In the genomic region with DNA sequence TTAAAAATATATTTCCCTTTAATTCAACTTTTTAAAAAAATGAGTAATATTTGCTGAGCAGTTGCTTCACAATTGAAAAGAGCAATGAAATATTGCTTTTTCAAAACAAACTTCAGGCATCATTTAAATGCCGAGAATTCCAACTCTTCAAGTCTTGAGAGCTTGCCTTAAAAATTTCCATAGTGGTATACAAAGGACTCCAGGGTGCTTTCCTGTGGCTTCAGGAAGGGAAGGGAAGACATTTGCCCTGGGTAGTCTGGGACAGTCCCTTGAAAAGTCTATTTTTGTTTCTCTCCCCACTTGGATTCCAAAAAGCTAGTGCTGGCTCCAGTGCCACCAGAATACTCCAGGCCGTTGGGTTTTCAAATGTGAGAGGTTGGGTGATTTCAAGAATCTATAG, we compare ENCODE assay signal across 17 cellular contexts.
A peak's percentile ranks its signal among the peaks of the same experiment; 100 is the strongest.
DNase-seq lines count a peak whose midpoint lies in the region; ATAC-seq, FAIRE-seq and TF ChIP-seq lines count a peak whose summit lies in the region.
"Had no signal": no experiment of that assay in that cellular context is flagged by ENCODE, and none has a peak within 500 bp of the region (broad histone marks: within the 10 kb centered on the region; RNA-seq: fewer than 3 reads in every experiment).

No MANE protein-coding gene starts in this region.

- H3K27ac Mint-ChIP-seq in WTC11 (peak overlapping the region; percentile 94), osteocyte (ENCODE audit: unreplicated experiment) (peak overlapping the region; percentile 75), progenitor cell of endocrine pancreas (no peak overlapping the region)
- H3K27ac Mint-ChIP-seq: CD4-positive, alpha-beta memory T cell had no signal

- ATAC-seq in WTC11 (peak; percentile 91), HG03196 (IDR thresholded peaks at IDR 0.05; ENCODE audit: unreplicated experiment) (no peak)

- CTCF ChIA-PET in WTC11 (lab: Charles Lee) = interaction anchor here (1.0 to 1.4 kb wide), 2 partner anchors 8 to 160 kb away, joined by 3 read pairs; no protein-coding TSS in a partner anchor

- peak overlapping the region; percentile 60 for H3K27ac ChIP-seq in iPS-18a (ENCODE audit: low read length)
- no peak overlapping the region for H3K27ac ChIP-seq in breast epithelium
- H3K27ac ChIP-seq: BLaER1, KMS-11, PC-9, SJCRH30 had no signal

- peak overlapping the region; percentile 11 for H3K4me3 ChIP-seq in iPS-18a (ENCODE audit: low read length)
- H3K4me3 ChIP-seq in breast epithelium = no peak overlapping the region
- H3K4me3 ChIP-seq: BLaER1, PC-9, SJCRH30 had no signal

- H3K36me3 ChIP-seq in iPS-18a (ENCODE audit: control insufficient read depth, low read depth, low read length) (peaks cover 4% of the 10 kb centered on the region), breast epithelium (no peaks in the 10 kb centered on the region)

- peak; percentile 33 for FAIRE-seq in H54 (lab: Jason Lieb, UNC)

- H3K27me3 ChIP-seq in iPS-18a (ENCODE audit: control insufficient read depth, insufficient read depth, low read length) (no peaks in the 10 kb centered on the region), breast epithelium (no peaks in the 10 kb centered on the region)
- H3K27me3 ChIP-seq: BLaER1, SJCRH30 had no signal

- H3K9me3 Mint-ChIP-seq in WTC11 = 0 out of 2 replicates have a peak, but pooled peaks cover 3% of the 10 kb centered on the region
- H3K9me3 Mint-ChIP-seq in osteocyte (ENCODE audit: unreplicated experiment) = no peaks in the 10 kb centered on the region
- peaks cover 3% of the 10 kb centered on the region for H3K9me3 Mint-ChIP-seq in progenitor cell of endocrine pancreas (ENCODE audit: low read depth)
- H3K9me3 Mint-ChIP-seq: CD4-positive, alpha-beta memory T cell had no signal

- H3K4me3 Mint-ChIP-seq in WTC11 (no peak overlapping the region), osteocyte (ENCODE audit: unreplicated experiment) (no peak overlapping the region), progenitor cell of endocrine pancreas (ENCODE audit: low read depth) (no peak overlapping the region)
- H3K4me3 Mint-ChIP-seq: CD4-positive, alpha-beta memory T cell had no signal

- H3K27me3 Mint-ChIP-seq in WTC11 (ENCODE audit: low read depth) (no peaks in the 10 kb centered on the region), osteocyte (ENCODE audit: unreplicated experiment) (no peaks in the 10 kb centered on the region), progenitor cell of endocrine pancreas (no peaks in the 10 kb centered on the region)
- H3K27me3 Mint-ChIP-seq: CD4-positive, alpha-beta memory T cell had no signal

- H3K4me1 ChIP-seq in iPS-18a (ENCODE audit: control insufficient read depth, low read depth, low read length) (peaks cover 20% of the 10 kb centered on the region), breast epithelium (no peaks in the 10 kb centered on the region)
- H3K4me1 ChIP-seq: BLaER1, SJCRH30 had no signal

- H3K36me3 Mint-ChIP-seq in WTC11 = peaks cover 11% of the 10 kb centered on the region
- H3K36me3 Mint-ChIP-seq in osteocyte (ENCODE audit: unreplicated experiment) = peaks cover 14% of the 10 kb centered on the region
- peaks cover 10% of the 10 kb centered on the region for H3K36me3 Mint-ChIP-seq in progenitor cell of endocrine pancreas (ENCODE audit: insufficient read depth)

- no peak overlapping the region for H3K9ac ChIP-seq in iPS-18a (ENCODE audit: low read length)
- H3K9ac ChIP-seq: BLaER1, KMS-11 had no signal

- TF ChIP-seq POLR2A in H54 (IDR thresholded peaks at IDR 0.05; ENCODE audit: low read depth, low read length) (no peak), breast epithelium (IDR thresholded peaks at IDR 0.05) (no peak)

- H3K9me3 ChIP-seq in iPS-18a (ENCODE audit: control insufficient read depth, low read depth, low read length) = no peaks in the 10 kb centered on the region
- H3K9me3 ChIP-seq in breast epithelium = no peaks in the 10 kb centered on the region
- H3K9me3 ChIP-seq: BLaER1, SJCRH30 had no signal

- POLR2A ChIA-PET in WTC11 (lab: Charles Lee) = no interaction called here

- no peak for TF ChIP-seq CTCF in WTC11 (IDR thresholded peaks at IDR 0.05)
- no peak for TF ChIP-seq CTCF in osteocyte (IDR thresholded peaks at IDR 0.05)
- no peak for TF ChIP-seq CTCF in breast epithelium (IDR thresholded peaks at IDR 0.05)
- TF ChIP-seq CTCF in progenitor cell of endocrine pancreas (IDR thresholded peaks at IDR 0.05; ENCODE audit: unreplicated experiment) = no peak

- H3K4me1 Mint-ChIP-seq in WTC11 (peaks cover 46% of the 10 kb centered on the region), osteocyte (ENCODE audit: unreplicated experiment) (peaks cover 19% of the 10 kb centered on the region), progenitor cell of endocrine pancreas (ENCODE audit: low read depth) (peaks cover 29% of the 10 kb centered on the region)
- H3K4me1 Mint-ChIP-seq: CD4-positive, alpha-beta memory T cell had no signal

- DNase-seq in H54 (ENCODE audit: insufficient read length, low spot score) (no peak), WTC11 (ENCODE audit: low spot score) (no peak), osteocyte (ENCODE audit: extremely low spot score, unreplicated experiment) (no peak), breast epithelium (ENCODE audit: low spot score in 2 of 2) (no peak), progenitor cell of endocrine pancreas (ENCODE audit: low spot score, unreplicated experiment) (no peak)
- DNase-seq: CD4-positive, alpha-beta memory T cell; GF-D8; NCI-H1417; NCI-H187; NCI-H2107; NCI-H524; PC-9; SJCRH30 had no signal

- intact Hi-C loops in breast epithelium (cut with DNase I; ENCODE audit: low total_unique reads) = no loop called here

TF ChIP-seq in WTC11, 78 proteins besides CTCF, POLR2A, EP300 and RAD21 (continues in another document):
- TF ChIP-seq ATF6 (CRISPR knock-in tag; IDR thresholded peaks at IDR 0.05) (no peak), ZNF671 (CRISPR knock-in tag; IDR thresholded peaks at IDR 0.05) (no peak), NR2C2 (CRISPR knock-in tag; IDR thresholded peaks at IDR 0.05) (no peak), USF2 (CRISPR knock-in tag; IDR thresholded peaks at IDR 0.05) (no peak)
- TF ChIP-seq, protein P1, sequence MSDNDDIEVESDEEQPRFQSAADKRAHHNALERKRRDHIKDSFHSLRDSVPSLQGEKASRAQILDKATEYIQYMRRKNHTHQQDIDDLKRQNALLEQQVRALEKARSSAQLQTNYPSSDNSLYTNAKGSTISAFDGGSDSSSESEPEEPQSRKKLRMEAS (CRISPR knock-in tag; IDR thresholded peaks at IDR 0.05) = no peak
- TF ChIP-seq, protein P2, sequence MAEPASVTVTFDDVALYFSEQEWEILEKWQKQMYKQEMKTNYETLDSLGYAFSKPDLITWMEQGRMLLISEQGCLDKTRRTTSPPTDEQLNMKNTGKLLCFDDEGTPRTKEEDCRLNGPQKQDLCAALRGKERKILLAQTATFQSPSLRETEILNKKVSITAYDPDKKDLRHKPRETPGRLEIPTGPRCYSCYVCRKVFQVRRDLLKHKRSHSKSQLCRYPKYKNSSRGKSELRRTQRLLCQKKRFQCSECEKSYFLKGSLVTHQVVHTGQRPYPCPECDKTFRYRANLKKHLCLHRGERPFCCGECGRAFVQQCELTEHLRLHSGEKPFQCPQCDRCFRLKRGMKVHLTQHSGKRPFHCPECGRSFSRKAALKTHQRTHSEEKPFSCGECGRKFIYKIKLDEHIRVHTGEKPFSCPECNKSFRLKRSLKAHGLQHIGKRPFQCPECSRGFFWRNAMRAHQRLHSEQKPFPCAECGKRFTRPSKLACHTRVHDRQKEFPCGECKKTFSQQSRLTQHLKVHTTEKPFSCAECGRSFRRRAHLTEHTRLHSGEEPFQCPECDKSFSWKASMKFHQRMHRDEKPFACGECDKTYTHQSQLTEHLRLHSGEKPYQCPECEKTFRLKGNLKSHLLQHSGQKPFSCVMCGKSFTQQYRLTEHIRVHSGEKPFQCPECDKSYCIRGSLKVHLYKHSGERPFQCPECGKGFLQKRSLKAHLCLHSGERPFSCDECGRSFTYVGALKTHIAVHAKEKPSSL (CRISPR knock-in tag; conservative IDR thresholded peaks at IDR 0.05) = no peak
